Comparison of ENCODE assay signal across 30 cellular contexts in genomic region chr12:89682284-89682683, GRCh38.
"Had no signal": no experiment of that assay in that cellular context is flagged by ENCODE, and none has a peak within 500 bp of the region (broad histone marks: within the 10 kb centered on the region; RNA-seq: fewer than 3 reads in every experiment).

No MANE protein-coding gene starts in this region.

- ATAC-seq: heart right ventricle; left cardiac atrium; left lung; naive thymus-derived CD4-positive, alpha-beta T cell; sciatic nerve; stimulated activated memory B cell treated with anti-CD40 and anti-IgM and Interleukin-4, amounts not matched to agents 10 μg/mL and 1 μg/mL and 100 μg/mL, for 72 hours; stimulated activated naive CD8-positive, alpha-beta T cell treated with anti-CD3 and anti-CD28 coated beads, Interleukin-15, Interleukin-2, amounts not matched to agents 100 U/mL and 50 U/mL, for 24 hours had no signal

- H3K4me1 ChIP-seq: esophagus squamous epithelium, left lung, parathyroid adenoma, testis had no signal

- H3K4me3 Mint-ChIP-seq: naive thymus-derived CD4-positive, alpha-beta T cell; nephron; neural progenitor cell; stimulated activated memory B cell treated with anti-CD40 and anti-IgM and Interleukin-4, amounts not matched to agents 10 μg/mL and 1 μg/mL and 100 μg/mL, for 72 hours; type B pancreatic cell had no signal

- H3K9ac ChIP-seq: neural progenitor cell, parathyroid adenoma had no signal

- FAIRE-seq: islet of Langerhans had no signal

- H3K36me3 ChIP-seq: esophagus squamous epithelium, heart right ventricle, left lung, tibial artery had no signal

- H3K27ac ChIP-seq: coronary artery, esophagus squamous epithelium, heart right ventricle, left lung, neural progenitor cell, parathyroid adenoma, testis, tibial artery had no signal

- H3K4me1 Mint-ChIP-seq: neural progenitor cell had no signal

- H3K27ac Mint-ChIP-seq: nephron; neural progenitor cell; progenitor cell of endocrine pancreas; stimulated activated memory B cell treated with anti-CD40 and anti-IgM and Interleukin-4, amounts not matched to agents 10 μg/mL and 1 μg/mL and 100 μg/mL, for 72 hours; type B pancreatic cell had no signal

- H3K27me3 ChIP-seq: esophagus squamous epithelium, heart right ventricle, left lung, neural progenitor cell, testis, tibial artery had no signal

- H3K4me2 ChIP-seq: neural progenitor cell, smooth muscle cell had no signal

- DNase-seq: dermis blood vessel endothelial cell; effector memory CD4-positive, alpha-beta T cell; erythroblast; esophagus squamous epithelium; foreskin melanocyte; glutamatergic neuron; heart right ventricle; hippocampal formation; left cardiac atrium; left lung; mesendoderm; midbrain; naive thymus-derived CD4-positive, alpha-beta T cell; stimulated activated CD4-positive, alpha-beta T cell treated with anti-CD3 and anti-CD28 coated beads, Interleukin-12 subunit alpha, Interleukin-12 subunit beta, amount 100 ng/mL, for 4 hours; stimulated activated CD4-positive, alpha-beta T cell treated with anti-CD3 and anti-CD28 coated beads, Interleukin-2, amount 100 ng/mL, for 24 hours; stimulated activated CD4-positive, alpha-beta T cell treated with anti-CD3 and anti-CD28 coated beads, Interleukin-4, amount 100 ng/mL, for 4 hours; stimulated activated naive CD8-positive, alpha-beta T cell treated with anti-CD3 and anti-CD28 coated beads, Interleukin-15, Interleukin-2, amounts not matched to agents 100 U/mL and 50 U/mL, for 24 hours; substantia nigra; testis; tibial artery had no signal

- H3K9me3 ChIP-seq: testis had no signal

- H3K27me3 Mint-ChIP-seq: naive thymus-derived CD4-positive, alpha-beta T cell; progenitor cell of endocrine pancreas; stimulated activated memory B cell treated with anti-CD40 and anti-IgM and Interleukin-4, amounts not matched to agents 10 μg/mL and 1 μg/mL and 100 μg/mL, for 72 hours; type B pancreatic cell had no signal

- H3K4me3 ChIP-seq: coronary artery, esophagus squamous epithelium, heart right ventricle, left lung, neural progenitor cell, smooth muscle cell, testis, tibial artery had no signal
